ENCODE assay signal across 18 cellular contexts in the genomic region with DNA sequence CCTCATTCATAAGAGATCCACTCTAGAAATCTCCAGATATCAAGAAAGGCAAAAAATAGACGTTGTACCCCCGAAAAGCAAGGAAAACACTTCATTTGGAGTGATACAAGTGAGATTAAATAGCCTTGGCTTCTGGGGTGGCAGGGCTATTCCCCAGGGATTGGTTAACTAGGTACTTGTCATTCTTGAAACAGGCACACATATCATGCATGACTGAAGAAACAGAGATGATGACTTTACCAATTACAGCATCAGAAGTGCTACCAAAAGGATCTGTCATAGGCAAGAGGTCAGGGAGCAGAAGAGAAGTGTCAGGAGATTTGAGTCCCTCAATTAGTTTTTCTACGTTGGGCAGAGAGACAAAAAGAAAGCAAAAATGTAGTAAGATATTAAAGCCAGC. TPM values are rescaled to one million over a fixed set of nuclear protein-coding genes. Genes with fewer than 3 reads are reported as not detected.
DNase-seq lines count a peak whose midpoint lies in the region; ATAC-seq and TF ChIP-seq lines count a peak whose summit lies in the region.
"Had no signal": no experiment of that assay in that cellular context is flagged by ENCODE, and none has a peak within 500 bp of the region (broad histone marks: within the 10 kb centered on the region; RNA-seq: fewer than 3 reads in every experiment).

No MANE protein-coding gene starts in this region.

- no peaks in the 10 kb centered on the region for H3K27me3 ChIP-seq in CD8-positive, alpha-beta memory T cell (ENCODE audit: insufficient read depth, low read length, poor library complexity, severe bottlenecking)
- no peaks in the 10 kb centered on the region for H3K27me3 ChIP-seq in mucosa of rectum (ENCODE audit: control insufficient read depth in 2 of 2, insufficient read depth in 2 of 2, low read length in 2 of 2)
- no peaks in the 10 kb centered on the region for H3K27me3 ChIP-seq in right cardiac atrium (ENCODE audit: control insufficient read depth, insufficient read depth)
- H3K27me3 ChIP-seq in hepatocyte: no peaks in the 10 kb centered on the region
- H3K27me3 ChIP-seq: esophagus squamous epithelium had no signal

- H3K36me3 Mint-ChIP-seq in CD8-positive, alpha-beta memory T cell: peaks cover 4 to 81% (median 25%) of the 10 kb centered on the region in 3 donors

- peaks cover 15 to 32% (median 20%) of the 10 kb centered on the region in 3 donors for H3K4me1 Mint-ChIP-seq in CD8-positive, alpha-beta memory T cell

- H3K9me2 ChIP-seq in hepatocyte (replicated peaks; ENCODE audit: insufficient read depth): no peaks in the 10 kb centered on the region

- peak; percentile 51 for ATAC-seq in HG03196 (IDR thresholded peaks at IDR 0.05; ENCODE audit: unreplicated experiment)
- no peak for ATAC-seq in right cardiac atrium
- ATAC-seq: K562 had no signal

- POLR2A ChIA-PET in CD8-positive, alpha-beta memory T cell (lab: Charles Lee): no interaction called here

- H3K4me1 ChIP-seq in CD8-positive, alpha-beta memory T cell (ENCODE audit: insufficient read depth, low read length): no peaks in the 10 kb centered on the region
- H3K4me1 ChIP-seq in mucosa of rectum (ENCODE audit: control insufficient read depth in 2 of 2, insufficient read depth in 2 of 2, low read length in 2 of 2) (peaks cover 0 to 25% of the 10 kb centered on the region in 2 donors), right cardiac atrium (ENCODE audit: control insufficient read depth, insufficient read depth, low read length) (no peaks in the 10 kb centered on the region), hepatocyte (ENCODE audit: insufficient read depth) (peaks cover 9% of the 10 kb centered on the region)

- no peak for DNase-seq in CD8-positive, alpha-beta memory T cell
- DNase-seq in NCI-H510A treated with DMSO at 0.1 percent for 48 hours (lab: John Stamatoyannopoulos, UW): peak; percentile 53
- DNase-seq in right cardiac atrium: no peak
- no peak for DNase-seq in hepatocyte (ENCODE audit: low spot score)
- DNase-seq in activated T-cell treated with anti-CD3 and anti-CD28 coated beads, Interleukin-2, amount 50 U/mL, for 48 hours: no peak
- no peak for DNase-seq in stimulated activated CD4-positive, alpha-beta T cell treated with anti-CD3 and anti-CD28 coated beads, Interleukin-12 subunit alpha, Interleukin-12 subunit beta, amount 100 ng/mL, for 4 hours
- DNase-seq: activated CD4-positive, alpha-beta T cell treated with anti-CD3 and anti-CD28 coated beads for 1 hour; activated T-cell treated with anti-CD3 and anti-CD28 coated beads, Interleukin-2, amount 50 U/mL, for 72 hours; aorta; esophagus squamous epithelium; hypothalamus; stimulated activated naive CD8-positive, alpha-beta T cell treated with anti-CD3 and anti-CD28 coated beads, Interleukin-15, amount 100 ng/mL, for 72 hours; SW 1271 had no signal

- no peaks in the 10 kb centered on the region for H3K79me2 ChIP-seq in hepatocyte

- H3K4me3 ChIP-seq in CD8-positive, alpha-beta memory T cell (ENCODE audit: low read length): no peak overlapping the region
- H3K4me3 ChIP-seq in mucosa of rectum (ENCODE audit: low read length in 2 of 2) (no peak overlapping the region), right cardiac atrium (ENCODE audit: low read length) (no peak overlapping the region), hepatocyte (no peak overlapping the region)
- H3K4me3 ChIP-seq: coronary artery, esophagus squamous epithelium, K562 had no signal

- H3K27ac ChIP-seq in CD8-positive, alpha-beta memory T cell (ENCODE audit: low read depth, low read length): no peak overlapping the region
- H3K27ac ChIP-seq in mucosa of rectum (ENCODE audit: low read depth in 2 of 2, low read length in 2 of 2) (peak overlapping the region; percentile 67 to 82), right cardiac atrium (ENCODE audit: low read length) (no peak overlapping the region), hepatocyte (no peak overlapping the region)
- H3K27ac ChIP-seq: coronary artery, esophagus squamous epithelium had no signal

- no peak overlapping the region for H3K4me3 Mint-ChIP-seq in CD8-positive, alpha-beta memory T cell
- H3K4me3 Mint-ChIP-seq: activated T-cell treated with anti-CD3 and anti-CD28 coated beads, Interleukin-2, amount 50 U/mL, for 72 hours; nephron; stimulated activated naive CD8-positive, alpha-beta T cell treated with anti-CD3 and anti-CD28 coated beads, Interleukin-15, amount 100 ng/mL, for 72 hours had no signal

- H3K4me2 ChIP-seq in hepatocyte: no peak overlapping the region

- no peaks in the 10 kb centered on the region for H4K20me1 ChIP-seq in hepatocyte (ENCODE audit: insufficient read depth, poor library complexity, severe bottlenecking)

- TF ChIP-seq CTCF in hepatocyte (IDR thresholded peaks at IDR 0.05; ENCODE audit: poor library complexity): no peak

- H3K27me3 Mint-ChIP-seq in CD8-positive, alpha-beta memory T cell: peaks cover 0 to 1% of the 10 kb centered on the region in 2 donors
- H3K27me3 Mint-ChIP-seq: stimulated activated naive CD8-positive, alpha-beta T cell treated with anti-CD3 and anti-CD28 coated beads, Interleukin-15, amount 100 ng/mL, for 72 hours had no signal

- H3K27ac Mint-ChIP-seq in CD8-positive, alpha-beta memory T cell: peak overlapping the region in 6 of 8 donors; percentile 1 to 76 (median 41)
- H3K27ac Mint-ChIP-seq: stimulated activated naive CD8-positive, alpha-beta T cell treated with anti-CD3 and anti-CD28 coated beads, Interleukin-15, amount 100 ng/mL, for 72 hours had no signal

- no peak overlapping the region for H2AFZ ChIP-seq in hepatocyte

- CTCF ChIA-PET in CD8-positive, alpha-beta memory T cell (lab: Charles Lee): no interaction called here

- 83% methylated on average over 3 of the region's 3 CpGs for WGBS in right cardiac atrium
- 93% methylated on average over 3 of the region's 3 CpGs for WGBS in hepatocyte (ENCODE audit: low lambda C conversion rate, missing lambda C conversion rate)

- H3K36me3 ChIP-seq in CD8-positive, alpha-beta memory T cell (ENCODE audit: insufficient read depth, low read length): peaks cover 18% of the 10 kb centered on the region
- H3K36me3 ChIP-seq in mucosa of rectum (ENCODE audit: control insufficient read depth in 2 of 2, insufficient read depth in 2 of 2, low read length in 2 of 2): peaks cover 5% of the 10 kb centered on the region in 2 donors
- no peaks in the 10 kb centered on the region for H3K36me3 ChIP-seq in hepatocyte (replicated peaks; ENCODE audit: insufficient read depth, low read depth)

- no peaks in the 10 kb centered on the region for H3K9me3 ChIP-seq in CD8-positive, alpha-beta memory T cell (ENCODE audit: low read length)
- no peaks in the 10 kb centered on the region for H3K9me3 ChIP-seq in mucosa of rectum (ENCODE audit: control insufficient read depth in 2 of 2, low read length in 2 of 2)
- no peaks in the 10 kb centered on the region for H3K9me3 ChIP-seq in right cardiac atrium (ENCODE audit: control insufficient read depth, low read length)
- H3K9me3 ChIP-seq in hepatocyte (ENCODE audit: low read depth): no peaks in the 10 kb centered on the region
- H3K9me3 ChIP-seq: esophagus squamous epithelium had no signal

- intact Hi-C loops in right cardiac atrium (cut with DNase I): no loop called here

- H3K9me3 Mint-ChIP-seq in CD8-positive, alpha-beta memory T cell: no peaks in the 10 kb centered on the region
- H3K9me3 Mint-ChIP-seq: activated T-cell treated with anti-CD3 and anti-CD28 coated beads, Interleukin-2, amount 50 U/mL, for 72 hours; nephron; stimulated activated naive CD8-positive, alpha-beta T cell treated with anti-CD3 and anti-CD28 coated beads, Interleukin-15, amount 100 ng/mL, for 72 hours had no signal

- H3K9ac ChIP-seq in mucosa of rectum (ENCODE audit: low read depth in 1 of 2, low read length in 2 of 2): peak overlapping the region in 1 of 2 donors; percentile 34

RNA-seq across cellular contexts. Expression of a gene that starts 45.2 kb away (rescaled TPM):
- 10 to 100 TPM; 40.4 to 43.2 TPM for total RNA-seq in CD8-positive, alpha-beta memory T cell
- polyA plus RNA-seq in CD8-positive, alpha-beta memory T cell: 78.3 TPM
- total RNA-seq in right cardiac atrium (10 to 100 TPM; 50.1 to 57.5 (median 52.4) TPM), hepatocyte (38.2 and 50.6 TPM in 2 replicates)
- polyA plus RNA-seq in right cardiac atrium (62.5 TPM), hepatocyte (78.2 and 79.1 TPM in 2 replicates)

Comparison
In these comparisons a context has a peak if more than half of its experiments do, and no peak if none do; other contexts are left out.
1. H3K27ac ChIP-seq: peak in mucosa of rectum (2 of 2); none in CD8-positive, alpha-beta memory T cell (single experiment), right cardiac atrium (single experiment) and hepatocyte (single experiment).